8 cellular contexts compared by ENCODE assay signal in the genomic region with DNA sequence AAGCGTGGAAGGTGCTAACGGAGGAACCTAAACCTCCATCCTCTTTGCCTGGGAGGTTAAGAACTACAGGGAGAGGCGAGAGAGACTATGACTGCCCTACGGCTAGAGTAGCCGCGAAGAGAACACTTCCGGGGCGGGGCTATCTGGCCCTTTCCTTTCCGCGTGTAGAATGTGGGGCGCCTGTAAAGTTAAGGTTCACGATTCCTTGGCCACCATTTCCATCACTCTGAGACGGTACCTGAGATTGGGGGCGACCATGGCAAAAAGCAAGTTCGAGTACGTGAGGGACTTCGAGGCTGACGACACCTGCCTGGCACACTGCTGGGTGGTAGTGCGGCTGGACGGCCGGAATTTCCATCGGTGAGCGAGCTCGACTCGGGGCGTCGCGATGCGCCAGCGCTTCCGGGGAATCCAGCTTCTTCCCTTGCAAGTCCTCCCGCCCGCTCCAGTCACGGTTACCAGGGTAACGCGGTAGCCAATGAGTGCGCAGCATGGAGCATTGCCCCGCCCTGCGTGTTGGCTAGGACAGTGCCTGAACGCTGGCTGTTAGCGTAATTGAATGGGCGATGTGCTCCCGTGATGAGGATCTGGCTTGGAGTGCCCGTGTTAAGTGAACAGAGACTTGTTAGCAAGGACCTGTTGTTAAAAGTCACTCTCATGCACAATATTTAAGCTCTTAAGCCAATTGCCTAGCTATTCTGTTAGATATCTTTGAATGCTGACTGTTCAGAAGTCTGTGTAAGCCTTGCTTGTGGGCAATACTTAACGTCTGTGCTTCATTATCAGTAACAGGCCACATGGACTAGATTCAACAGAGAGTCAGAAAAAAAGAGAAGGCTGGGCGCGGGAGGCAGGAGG. TPM values are rescaled to one million over a fixed set of nuclear protein-coding genes. Genes with fewer than 3 reads are reported as not detected.
A peak's percentile ranks its signal among the peaks of the same experiment; 100 is the strongest.
DNase-seq lines count a peak whose midpoint lies in the region; ATAC-seq and TF ChIP-seq lines count a peak whose summit lies in the region.

A gene (plus strand): TSS at position 149 of the 858 bp plus-strand sequence. CDS start 21 bp downstream, at position 170.

- H3K9me3 ChIP-seq in right atrium auricular region (no peaks in the 10 kb centered on the region), vagina (no peaks in the 10 kb centered on the region)

- TF ChIP-seq CTCF in right atrium auricular region (IDR thresholded peaks at IDR 0.05) (peak in 1 of 2 donors; percentile 16), vagina (IDR thresholded peaks at IDR 0.05) (no peak)

- H3K27ac ChIP-seq in right atrium auricular region: peak within 1 kb of the TSS; percentile 93 to 94
- H3K27ac ChIP-seq in vagina: peak within 1 kb of the TSS; percentile 91

- H3K36me3 ChIP-seq in right atrium auricular region: peaks cover 24% of the 10 kb centered on the region
- H3K36me3 ChIP-seq in vagina: no peaks in the 10 kb centered on the region

- TF ChIP-seq POLR2A in vagina (IDR thresholded peaks at IDR 0.05): no peak

- H3K27me3 ChIP-seq in right atrium auricular region (no peaks in the 10 kb centered on the region), vagina (no peaks in the 10 kb centered on the region)

- intact Hi-C loops in T-helper 2 cell treated with Interferon-gamma antibody and Interleukin-4, amounts not matched to agents 100 ng/mL and 5 ng/mL, for 36 hours (cut with micrococcal nuclease): loop anchor here (1.0 to 5.0 kb wide), 5 partner anchors 12 to 589 kb away; a partner anchor contains a TSS
- intact Hi-C loops in vagina (cut with DNase I): no loop called here

- H3K4me1 ChIP-seq in right atrium auricular region: peaks cover 0 to 7% of the 10 kb centered on the region in 2 donors
- peaks cover 7% of the 10 kb centered on the region for H3K4me1 ChIP-seq in vagina

- H3K4me3 ChIP-seq in right atrium auricular region (peak within 1 kb of the TSS; percentile 60 to 79), vagina (peak within 1 kb of the TSS; percentile 55 to 68)

- ATAC-seq in GM18499 (IDR thresholded peaks at IDR 0.05; ENCODE audit: insufficient read depth, unreplicated experiment): peak; percentile 81
- ATAC-seq in HG02943 (IDR thresholded peaks at IDR 0.05; ENCODE audit: low read depth, unreplicated experiment): peak; percentile 96

- DNase-seq in NCI-H187 treated with DMSO at 0.1 percent for 48 hours (lab: John Stamatoyannopoulos, UW): peak; percentile 78
- DNase-seq in anterior cingulate cortex (lab: John Stamatoyannopoulos, UW): peak; percentile 83 to 100 (median 98)
- peak; percentile 99 for DNase-seq in right atrium auricular region (ENCODE audit: low spot score)
- DNase-seq in pulmonary artery endothelial cell (ENCODE audit: low read depth, low spot score): peak; percentile 82
- peak; percentile 98 to 99 for DNase-seq in vagina (ENCODE audit: extremely low spot score in 2 of 2)

RNA-seq across cellular contexts. Expression of the gene that starts here (rescaled TPM):
- total RNA-seq in T-helper 2 cell treated with Interferon-gamma antibody and Interleukin-4, amounts not matched to agents 100 ng/mL and 5 ng/mL, for 36 hours: 17.0 and 20.3 TPM in 2 replicates
- 1 to 10 TPM; 4.5 to 4.8 TPM for total RNA-seq in right atrium auricular region
- 11.1 and 15.4 TPM in 2 replicates for total RNA-seq in pulmonary artery endothelial cell
- total RNA-seq in vagina: 10.3 TPM

Comparison
In these comparisons a context has a peak if more than half of its experiments do, and no peak if none do; other contexts are left out.
1. Peak in every context shown above with its lines: DNase-seq, ATAC-seq, H3K4me3 ChIP-seq and H3K27ac ChIP-seq.